ENCODE assay signal across 9 cellular contexts in the genomic region with DNA sequence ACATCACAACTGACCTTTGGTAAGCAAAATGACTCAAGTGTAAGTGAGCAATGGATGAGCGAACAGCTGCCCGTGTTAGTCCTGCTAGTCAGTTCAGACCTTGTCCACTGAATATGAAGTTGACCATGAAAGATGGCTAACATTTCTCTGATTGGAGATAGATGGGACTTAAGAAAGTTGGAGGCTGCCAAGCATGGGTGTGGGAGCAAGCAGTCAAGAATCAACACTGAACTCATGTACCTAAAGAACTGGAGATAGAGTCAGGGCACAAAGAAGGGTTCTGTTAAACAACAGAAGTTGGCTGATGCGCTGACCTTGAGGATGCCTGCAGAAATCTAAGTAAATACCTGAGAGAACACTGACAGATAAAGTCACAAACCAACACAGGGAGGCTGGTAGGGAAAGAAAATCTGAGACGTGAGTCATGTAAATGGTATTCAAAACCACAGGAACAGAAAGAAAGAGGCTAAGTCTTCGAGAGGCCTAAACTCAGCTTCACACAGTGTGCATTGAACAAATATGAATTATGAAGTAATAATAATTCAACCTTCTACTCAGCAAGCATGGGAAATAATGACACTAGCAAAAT. TPM values are rescaled to one million over a fixed set of nuclear protein-coding genes. Genes with fewer than 3 reads are reported as not detected.
A peak's percentile ranks its signal among the peaks of the same experiment; 100 is the strongest.
DNase-seq lines count a peak whose midpoint lies in the region; ATAC-seq, FAIRE-seq and TF ChIP-seq lines count a peak whose summit lies in the region.
"Had no signal": no experiment of that assay in that cellular context is flagged by ENCODE, and none has a peak within 500 bp of the region (broad histone marks: within the 10 kb centered on the region; RNA-seq: fewer than 3 reads in every experiment).

No MANE protein-coding gene starts in this region.

- no peaks in the 10 kb centered on the region for H3K27me3 ChIP-seq in astrocyte (ENCODE audit: insufficient read depth, low read length)
- no peaks in the 10 kb centered on the region for H3K27me3 ChIP-seq in keratinocyte (ENCODE audit: control insufficient read depth, extremely low read depth, insufficient read depth, low read length)
- no peaks in the 10 kb centered on the region for H3K27me3 ChIP-seq in thoracic aorta (replicated peaks; ENCODE audit: insufficient read depth)

- dilution Hi-C loops in keratinocyte (cut with MboI; ENCODE audit: extremely low pct_ligation_motif_present, low sequenced_read_pairs), result no loop called here

- H3K36me3 ChIP-seq in astrocyte (ENCODE audit: insufficient read depth, low read length) (no peaks in the 10 kb centered on the region), keratinocyte (ENCODE audit: control insufficient read depth in 2 of 2, extremely low read depth in 1 of 2, insufficient read depth in 2 of 2, low read length in 2 of 2) (peaks cover 0 to 2% of the 10 kb centered on the region in 2 experiments), thoracic aorta (peaks cover 3% of the 10 kb centered on the region)

- no peaks in the 10 kb centered on the region for H3K79me2 ChIP-seq in astrocyte (ENCODE audit: insufficient read depth, low read length)
- no peaks in the 10 kb centered on the region for H3K79me2 ChIP-seq in keratinocyte (ENCODE audit: control insufficient read depth, insufficient read depth, low read length)

- H3K4me1 Mint-ChIP-seq in astrocyte (ENCODE audit: low read depth, unreplicated experiment), result peaks cover 30% of the 10 kb centered on the region
- no peaks in the 10 kb centered on the region for H3K4me1 Mint-ChIP-seq in effector memory CD8-positive, alpha-beta T cell (ENCODE audit: low read depth in 2 of 2)

- peak; percentile 55 for ATAC-seq in thoracic aorta (ENCODE audit: insufficient number of reproducible peaks, low FRiP score, low read depth)
- ATAC-seq in effector memory CD8-positive, alpha-beta T cell (replicated peaks), result no peak

- no peaks in the 10 kb centered on the region for H4K20me1 ChIP-seq in astrocyte (ENCODE audit: insufficient read depth, low read length)
- no peaks in the 10 kb centered on the region for H4K20me1 ChIP-seq in keratinocyte (ENCODE audit: control insufficient read depth, extremely low read depth, insufficient read depth, low read length)

- H3K9ac ChIP-seq in astrocyte (ENCODE audit: low read length), result peak overlapping the region; percentile 49
- H3K9ac ChIP-seq in keratinocyte (ENCODE audit: control insufficient read depth, extremely low read depth, insufficient read depth, low read length), result no peak overlapping the region

- H3K27ac Mint-ChIP-seq in astrocyte (ENCODE audit: unreplicated experiment), result peak overlapping the region; percentile 93
- H3K27ac Mint-ChIP-seq in effector memory CD8-positive, alpha-beta T cell, result peak overlapping the region in 1 of 2 donors; percentile 61
- H3K27ac Mint-ChIP-seq: activated CD4-positive, alpha-beta T cell treated with anti-CD3 and anti-CD28 coated beads, Interleukin-2, amount 10 ng/mL, durations not matched to agents 7 days and 5 days had no signal

- H3K4me3 ChIP-seq in astrocyte (ENCODE audit: insufficient read depth, low read depth, low read length) (no peak overlapping the region), keratinocyte (ENCODE audit: control insufficient read depth in 2 of 3, extremely low read depth in 1 of 3, insufficient read depth in 2 of 3, low read depth in 1 of 3, low read length in 3 of 3) (no peak overlapping the region), thoracic aorta (no peak overlapping the region)

- H3K27ac ChIP-seq in astrocyte (ENCODE audit: low read depth, low read length) (peak overlapping the region; percentile 71), keratinocyte (ENCODE audit: control insufficient read depth, insufficient read depth, low read length) (peak overlapping the region; percentile 71), thoracic aorta (peak overlapping the region in 1 of 2 donors; percentile 33)

- no peaks in the 10 kb centered on the region for H3K9me3 Mint-ChIP-seq in astrocyte (ENCODE audit: unreplicated experiment)
- H3K9me3 Mint-ChIP-seq in effector memory CD8-positive, alpha-beta T cell, result no peaks in the 10 kb centered on the region
- H3K9me3 Mint-ChIP-seq: activated CD4-positive, alpha-beta T cell treated with anti-CD3 and anti-CD28 coated beads, Interleukin-2, amount 10 ng/mL, durations not matched to agents 7 days and 5 days had no signal

- H3K9me1 ChIP-seq in keratinocyte (ENCODE audit: control insufficient read depth, extremely low read depth, insufficient read depth, low read length), result no peaks in the 10 kb centered on the region

- H3K9me3 ChIP-seq in astrocyte (ENCODE audit: insufficient read depth, low read depth, low read length) (no peaks in the 10 kb centered on the region), keratinocyte (ENCODE audit: control insufficient read depth, low read depth, low read length) (no peaks in the 10 kb centered on the region), thoracic aorta (no peaks in the 10 kb centered on the region)

- peaks cover 9% of the 10 kb centered on the region for H3K36me3 Mint-ChIP-seq in astrocyte (ENCODE audit: low read depth, unreplicated experiment)
- peaks cover 14% of the 10 kb centered on the region for H3K36me3 Mint-ChIP-seq in effector memory CD8-positive, alpha-beta T cell (ENCODE audit: insufficient read depth)

- H3K27me3 Mint-ChIP-seq in astrocyte (ENCODE audit: low read depth, unreplicated experiment), result no peaks in the 10 kb centered on the region
- H3K27me3 Mint-ChIP-seq in effector memory CD8-positive, alpha-beta T cell, result no peaks in the 10 kb centered on the region
- H3K27me3 Mint-ChIP-seq: activated CD4-positive, alpha-beta T cell treated with anti-CD3 and anti-CD28 coated beads, Interleukin-2, amount 10 ng/mL, durations not matched to agents 7 days and 5 days had no signal

- TF ChIP-seq CTCF in astrocyte (IDR thresholded peaks at IDR 0.05; ENCODE audit: insufficient read depth, low read depth, low read length) (no peak), keratinocyte (optimal IDR thresholded peaks at IDR 0.05 in 1 of 3, IDR thresholded peaks at IDR 0.05 in 1 of 3, conservative IDR thresholded peaks at IDR 0.05 in 1 of 3; ENCODE audit: extremely low read depth in 1 of 3, insufficient read depth in 2 of 3, low read length in 3 of 3) (no peak), thoracic aorta (IDR thresholded peaks at IDR 0.05) (no peak)

- H2AFZ ChIP-seq in astrocyte (ENCODE audit: low read depth, low read length), result no peak overlapping the region
- no peak overlapping the region for H2AFZ ChIP-seq in keratinocyte (ENCODE audit: control insufficient read depth, low read length)

- H3K4me2 ChIP-seq in astrocyte (ENCODE audit: low read length), result peak overlapping the region; percentile 68
- H3K4me2 ChIP-seq in keratinocyte (ENCODE audit: control insufficient read depth, extremely low read depth, insufficient read depth, low read depth, low read length), result peak overlapping the region; percentile 30

- H3K4me3 Mint-ChIP-seq in astrocyte (ENCODE audit: unreplicated experiment), result no peak overlapping the region
- no peak overlapping the region for H3K4me3 Mint-ChIP-seq in effector memory CD8-positive, alpha-beta T cell
- H3K4me3 Mint-ChIP-seq: activated CD4-positive, alpha-beta T cell treated with anti-CD3 and anti-CD28 coated beads, Interleukin-2, amount 10 ng/mL, durations not matched to agents 7 days and 5 days had no signal

- peak; percentile 79 for DNase-seq in HTR-8/SVneo (ENCODE audit: insufficient read length, low spot score)
- DNase-seq in astrocyte (ENCODE audit: low read depth), result peak; percentile 90
- peak; percentile 48 for DNase-seq in keratinocyte (ENCODE audit: low read depth, low spot score)
- no peak for DNase-seq in thoracic aorta (ENCODE audit: low spot score)
- no peak for DNase-seq in NCI-H1105 treated with DMSO at 0.1 percent for 48 hours (lab: John Stamatoyannopoulos, UW)
- no peak for DNase-seq in T1000 (lab: John Stamatoyannopoulos, UW)
- no peak for DNase-seq in effector memory CD8-positive, alpha-beta T cell
- DNase-seq: activated CD4-positive, alpha-beta T cell treated with anti-CD3 and anti-CD28 coated beads, Interleukin-2, amount 10 ng/mL, durations not matched to agents 7 days and 5 days had no signal

- FAIRE-seq in HTR-8/SVneo (lab: Jason Lieb, UNC) (peak; percentile 20), astrocyte (lab: Jason Lieb, UNC) (peak; percentile 92), keratinocyte (lab: Jason Lieb, UNC) (peak; percentile 87)
- FAIRE-seq: GM18507 had no signal

- H3K4me1 ChIP-seq in astrocyte (ENCODE audit: insufficient read depth, low read length) (peaks cover 34% of the 10 kb centered on the region), keratinocyte (ENCODE audit: control insufficient read depth, extremely low read depth, insufficient read depth, low read length) (peaks cover 45% of the 10 kb centered on the region), thoracic aorta (ENCODE audit: control insufficient read depth in 1 of 2, low read depth in 2 of 2) (peaks cover 11% of the 10 kb centered on the region in 2 donors)

RNA-seq across cellular contexts. Expression of a gene that starts 30.7 kb away (rescaled TPM):
- total RNA-seq in astrocyte (0.22 and 0.25 TPM in 2 replicates), thoracic aorta (10 to 100 TPM; 27.5 to 29.2 TPM)
- polyA plus RNA-seq in keratinocyte, result 0.59 to 5.2 TPM (median 1.00 TPM) in 3 replicates
- 0.37 TPM for polyA plus RNA-seq in keratinocyte (2011; ENCODE audit: low read depth)
- 0.44 and 0.65 TPM in 2 replicates for polyA plus RNA-seq in keratinocyte (2011; cell fraction: cytosol; rRNA removed)
- 2.4 and 2.7 TPM in 2 replicates for polyA plus RNA-seq in keratinocyte (2011; cell fraction: nucleus; rRNA removed)
- 0.20 and 3.4 TPM in 2 replicates for polyA plus RNA-seq in keratinocyte (2012; ENCODE audit: low replicate concordance)
- 2.0 to 11.6 TPM (median 2.6 TPM) in 3 replicates for polyA minus RNA-seq in keratinocyte
- polyA minus RNA-seq in keratinocyte (2011; cell fraction: cytosol; rRNA and poly(A)+ RNA removed), result 3.5 TPM
- 1.8 and 1.9 TPM in 2 replicates for polyA minus RNA-seq in keratinocyte (2011; cell fraction: nucleus; rRNA and poly(A)+ RNA removed)

RNA-seq across cellular contexts. Expression of a gene that starts 48.4 kb away (rescaled TPM):
- total RNA-seq in astrocyte, result 37.9 and 41.2 TPM in 2 replicates
- polyA plus RNA-seq in keratinocyte, result 22.9 to 39.2 TPM (median 34.6 TPM) in 3 replicates
- polyA plus RNA-seq in keratinocyte (2011; ENCODE audit: low read depth), result 27.6 TPM
- polyA plus RNA-seq in keratinocyte (2011; cell fraction: cytosol; rRNA removed), result 23.1 and 30.5 TPM in 2 replicates
- 18.4 and 19.9 TPM in 2 replicates for polyA plus RNA-seq in keratinocyte (2011; cell fraction: nucleus; rRNA removed)
- 22.9 and 30.3 TPM in 2 replicates for polyA plus RNA-seq in keratinocyte (2012; ENCODE audit: low replicate concordance)
- 15.8 to 64.5 TPM (median 41.5 TPM) in 3 replicates for polyA minus RNA-seq in keratinocyte
- polyA minus RNA-seq in keratinocyte (2011; cell fraction: cytosol; rRNA and poly(A)+ RNA removed), result 22.1 TPM
- 21.5 and 39.3 TPM in 2 replicates for polyA minus RNA-seq in keratinocyte (2011; cell fraction: nucleus; rRNA and poly(A)+ RNA removed)
- total RNA-seq in thoracic aorta, result 10 to 100 TPM; 41.8 to 50.6 TPM

Comparison
In these comparisons a context has a peak if more than half of its experiments do, and no peak if none do; other contexts are left out.
1. DNase-seq: peak in HTR-8/SVneo (single experiment), astrocyte (single experiment) and keratinocyte (single experiment); none in thoracic aorta (single experiment), NCI-H1105 treated with DMSO at 0.1 percent for 48 hours (single experiment), T1000 (single experiment) and effector memory CD8-positive, alpha-beta T cell (0 of 3).
2. RNA of a gene that starts 30.7 kb away (total RNA-seq): 27.5 to 29.2 TPM in thoracic aorta; 0.22 to 0.25 TPM in astrocyte; every median in the first group is over 10 times any median in the second.